ENCODE assay signal across 26 cellular contexts in the genomic region with DNA sequence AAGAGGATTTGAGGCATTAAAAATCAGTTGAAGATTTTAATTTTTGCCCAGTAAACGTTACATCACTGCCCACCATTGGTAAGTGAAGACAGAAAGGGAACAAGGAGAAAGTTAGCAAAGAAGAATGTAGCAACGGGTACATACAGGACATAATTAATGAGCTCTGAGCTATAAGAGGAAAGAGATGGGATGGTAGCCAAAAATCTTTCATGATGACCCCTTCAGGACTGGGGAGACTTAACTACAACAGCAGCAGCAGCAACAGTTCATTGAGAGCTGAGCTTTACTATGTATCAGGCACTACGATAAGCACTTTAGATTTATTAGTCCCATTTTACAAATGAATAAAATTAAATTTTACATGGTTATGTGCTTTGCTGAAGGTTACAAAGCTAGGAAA.
"Had no signal": no experiment of that assay in that cellular context is flagged by ENCODE, and none has a peak within 500 bp of the region (broad histone marks: within the 10 kb centered on the region; RNA-seq: fewer than 3 reads in every experiment).

No MANE protein-coding gene starts in this region.

- H3K4me1 ChIP-seq: gastroesophageal sphincter, neural progenitor cell, parathyroid adenoma, psoas muscle, right atrium auricular region, stomach, thyroid gland, upper lobe of right lung had no signal

- H3K36me3 ChIP-seq: neural progenitor cell had no signal

- H3K9me3 ChIP-seq: gastroesophageal sphincter, psoas muscle, right atrium auricular region, stomach, thyroid gland, upper lobe of right lung had no signal

- H3K27ac Mint-ChIP-seq: activated CD8-positive, alpha-beta T cell treated with anti-CD3 and anti-CD28 coated beads for 36 hours; neural progenitor cell had no signal

- H3K27ac ChIP-seq: gastroesophageal sphincter, hepatocyte, neural progenitor cell, parathyroid adenoma, psoas muscle, right atrium auricular region, stomach, thyroid gland, upper lobe of right lung had no signal

- H3K27me3 ChIP-seq: gastroesophageal sphincter, hepatocyte, neural progenitor cell, right atrium auricular region, stomach, thyroid gland, upper lobe of right lung had no signal

- H3K4me2 ChIP-seq: hepatocyte, neural progenitor cell, smooth muscle cell had no signal

- H3K9ac ChIP-seq: neural progenitor cell, parathyroid adenoma had no signal

- H3K4me1 Mint-ChIP-seq: neural progenitor cell had no signal

- H3K4me3 Mint-ChIP-seq: activated CD8-positive, alpha-beta T cell treated with anti-CD3 and anti-CD28 coated beads for 36 hours; naive thymus-derived CD8-positive, alpha-beta T cell; neural progenitor cell; stimulated activated naive B cell treated with anti-CD40 and anti-IgM and Interleukin-4, amounts not matched to agents 10 μg/mL and 1 μg/mL and 100 μg/mL, for 72 hours had no signal

- H3K4me3 ChIP-seq: gastroesophageal sphincter, hepatocyte, neural progenitor cell, psoas muscle, right atrium auricular region, smooth muscle cell, stomach, thyroid gland, upper lobe of right lung had no signal

- H3K36me3 Mint-ChIP-seq: neural progenitor cell had no signal

- ATAC-seq: activated CD8-positive, alpha-beta T cell treated with anti-CD3 and anti-CD28 coated beads for 36 hours; gastroesophageal sphincter; left colon; naive thymus-derived CD8-positive, alpha-beta T cell; psoas muscle; stimulated activated naive B cell treated with anti-CD40 and anti-IgM and Interleukin-4, amounts not matched to agents 10 μg/mL and 1 μg/mL and 100 μg/mL, for 72 hours; upper lobe of right lung had no signal

- H3K27me3 Mint-ChIP-seq: activated CD8-positive, alpha-beta T cell treated with anti-CD3 and anti-CD28 coated beads for 36 hours; naive thymus-derived CD8-positive, alpha-beta T cell; stimulated activated naive B cell treated with anti-CD40 and anti-IgM and Interleukin-4, amounts not matched to agents 10 μg/mL and 1 μg/mL and 100 μg/mL, for 72 hours had no signal

- H2AFZ ChIP-seq: hepatocyte, neural progenitor cell, parathyroid adenoma had no signal

- H3K9me3 Mint-ChIP-seq: activated CD8-positive, alpha-beta T cell treated with anti-CD3 and anti-CD28 coated beads for 36 hours; naive thymus-derived CD8-positive, alpha-beta T cell; neural progenitor cell; stimulated activated naive B cell treated with anti-CD40 and anti-IgM and Interleukin-4, amounts not matched to agents 10 μg/mL and 1 μg/mL and 100 μg/mL, for 72 hours had no signal

- DNase-seq: activated CD4-positive, alpha-beta T cell treated with anti-CD3 and anti-CD28 coated beads, Interleukin-2, amount 50 U/mL, for 1 hour; activated CD4-positive, CD25-positive, alpha-beta regulatory T cell treated with anti-CD3 and anti-CD28 coated beads, Interleukin-2, amount 50 U/mL, for 72 hours; activated CD8-positive, alpha-beta T cell treated with anti-CD3 and anti-CD28 coated beads for 36 hours; activated naive CD4-positive, alpha-beta T cell treated with Interleukin-2 at 50 U/mL for 16 hours; activated T-cell treated with anti-CD3 and anti-CD28 coated beads, Interleukin-2, amount 50 U/mL, for 48 hours; effector CD8-positive, alpha-beta T cell; islet precursor cell; left colon; mesenchymal stem cell; naive thymus-derived CD8-positive, alpha-beta T cell; occipital lobe; psoas muscle; stimulated activated CD4-positive, alpha-beta T cell treated with anti-CD3 and anti-CD28 coated beads, Interleukin-1b, Interleukin-23, amount 100 ng/mL, for 48 hours; stimulated activated CD4-positive, alpha-beta T cell treated with anti-CD3 and anti-CD28 coated beads, Interleukin-4, amount 100 ng/mL, for 4 hours; stimulated activated CD8-positive, alpha-beta memory T cell treated with anti-CD3 and anti-CD28 coated beads, Interleukin-4, amount 100 ng/mL, for 48 hours; stimulated activated naive B cell treated with anti-CD40 and anti-IgM and Interleukin-4, amounts not matched to agents 10 μg/mL and 1 μg/mL and 100 μg/mL, for 72 hours; stomach; T-helper 2 cell; thyroid gland; upper lobe of right lung had no signal
